In the genomic region with DNA sequence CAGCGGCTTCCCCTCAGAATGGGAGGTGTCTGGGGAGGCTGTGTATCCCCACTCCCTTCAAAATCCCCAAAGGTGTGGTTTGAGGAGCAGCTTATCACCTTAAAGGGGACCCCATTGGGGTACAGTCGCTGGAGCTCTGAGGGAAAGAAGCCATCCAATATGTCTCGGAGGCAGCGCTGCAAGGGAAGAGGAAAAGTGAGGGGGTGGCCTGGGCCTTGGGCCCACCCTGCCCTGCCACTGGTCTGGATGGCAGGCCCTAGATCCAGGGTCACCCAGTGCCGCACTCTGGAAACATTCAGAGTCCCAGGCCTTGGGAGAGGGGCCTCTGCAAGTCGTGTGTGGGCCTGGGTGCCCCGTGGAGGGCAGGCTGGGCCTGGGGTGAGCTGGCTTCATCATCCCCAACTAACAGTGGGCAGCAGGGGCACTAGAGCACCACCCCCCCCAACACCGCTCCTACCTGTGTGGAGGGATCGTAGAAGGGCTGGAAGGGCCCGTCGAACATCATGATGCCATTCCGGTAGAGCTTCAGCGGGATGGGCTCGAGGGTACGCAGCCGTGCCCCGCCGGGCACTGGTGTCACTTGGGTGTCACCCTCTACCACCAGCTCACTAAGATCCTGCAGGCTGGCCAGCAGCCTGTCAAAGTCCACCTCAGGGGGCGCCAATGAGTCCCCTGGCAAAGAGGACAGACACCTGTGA, we compare ENCODE assay signal across 9 cellular contexts. TPM values are rescaled to one million over a fixed set of nuclear protein-coding genes. Genes with fewer than 3 reads are reported as not detected.
DNase-seq lines count a peak whose midpoint lies in the region; ATAC-seq and TF ChIP-seq lines count a peak whose summit lies in the region.
"Had no signal": no experiment of that assay in that cellular context is flagged by ENCODE, and none has a peak within 500 bp of the region (broad histone marks: within the 10 kb centered on the region; RNA-seq: fewer than 3 reads in every experiment).

No MANE protein-coding gene starts in this region.

- peak; percentile 60 for DNase-seq in activated T-cell treated with anti-CD3 and anti-CD28 coated beads for 48 hours (ENCODE audit: low read depth)
- no peak for DNase-seq in activated T-cell treated with anti-CD3 and anti-CD28 coated beads, Interleukin-2, amount 50 U/mL, for 4 hours
- DNase-seq in RPMI8226, result peak; percentile 84
- DNase-seq in colonic mucosa, result peak; percentile 65
- DNase-seq in NCI-H1092 (lab: John Stamatoyannopoulos, UW), result no peak

- H3K79me2 ChIP-seq in neural cell (replicated peaks; ENCODE audit: insufficient read depth, low read length), result no peaks in the 10 kb centered on the region

- intact Hi-C loops in colonic mucosa (cut with DNase I), result loop anchor here (2.0 kb wide), 1 partner anchor 79 kb away; no protein-coding TSS in a partner anchor

- H3K4me3 Mint-ChIP-seq in activated T-cell treated with anti-CD3 and anti-CD28 coated beads, Interleukin-2, amount 50 U/mL, for 4 hours, result no peak overlapping the region

- peaks cover 24% of the 10 kb centered on the region for H3K36me3 Mint-ChIP-seq in activated T-cell treated with anti-CD3 and anti-CD28 coated beads, Interleukin-2, amount 50 U/mL, for 4 hours (ENCODE audit: insufficient read depth)
- H3K36me3 Mint-ChIP-seq: brain had no signal

- no peaks in the 10 kb centered on the region for H3F3A ChIP-seq in neural cell (ENCODE audit: insufficient read depth, low read length, poor library complexity, severe bottlenecking)

- H3K27ac ChIP-seq in colonic mucosa (peak overlapping the region; percentile 34), neural cell (ENCODE audit: low read length) (no peak overlapping the region)

- H3K36me3 ChIP-seq in colonic mucosa (peaks cover 7% of the 10 kb centered on the region), neural cell (ENCODE audit: insufficient read depth, low read length) (no peaks in the 10 kb centered on the region)

- H3K9ac ChIP-seq in colonic mucosa (ENCODE audit: low read depth in 2 of 2, low read length in 2 of 2) (no peak overlapping the region), neural cell (ENCODE audit: low read length) (no peak overlapping the region)

- H3K4me3 ChIP-seq in colonic mucosa (no peak overlapping the region), neural cell (ENCODE audit: low read length) (no peak overlapping the region)

- peaks cover 96% of the 10 kb centered on the region for H3K4me1 Mint-ChIP-seq in activated T-cell treated with anti-CD3 and anti-CD28 coated beads, Interleukin-2, amount 50 U/mL, for 4 hours (ENCODE audit: low read depth)

- no peak overlapping the region for H3K4me2 ChIP-seq in neural cell (ENCODE audit: low read length)

- peak; percentile 32 for TF ChIP-seq CTCF in colonic mucosa (IDR thresholded peaks at IDR 0.05)
- no peak for TF ChIP-seq CTCF in neural cell (IDR thresholded peaks at IDR 0.05; ENCODE audit: poor library complexity, severe bottlenecking)

- no peak for TF ChIP-seq RAD21 in neural cell (conservative IDR thresholded peaks at IDR 0.05)

- no peaks in the 10 kb centered on the region for H3K9me2 ChIP-seq in neural cell (ENCODE audit: insufficient read depth, low read length)

- TF ChIP-seq EP300 in neural cell (conservative IDR thresholded peaks at IDR 0.05; ENCODE audit: poor library complexity, severe bottlenecking), result no peak

- no peaks in the 10 kb centered on the region for H3K27me3 Mint-ChIP-seq in activated T-cell treated with anti-CD3 and anti-CD28 coated beads, Interleukin-2, amount 50 U/mL, for 4 hours (ENCODE audit: low read depth)

- H4K20me1 ChIP-seq in neural cell (ENCODE audit: insufficient read depth), result no peaks in the 10 kb centered on the region

- H3K27me3 ChIP-seq in colonic mucosa (no peaks in the 10 kb centered on the region), neural cell (ENCODE audit: insufficient read depth, low read depth, low read length) (no peaks in the 10 kb centered on the region)

- H3K4me1 ChIP-seq in colonic mucosa, result peaks cover 22% of the 10 kb centered on the region

- no peak for ATAC-seq in activated T-cell treated with anti-CD3 and anti-CD28 coated beads, Interleukin-2, amount 50 U/mL, for 4 hours
- ATAC-seq in GM21723 (IDR thresholded peaks at IDR 0.05; ENCODE audit: unreplicated experiment), result no peak
- ATAC-seq in GM18873 (IDR thresholded peaks at IDR 0.05; ENCODE audit: low FRiP score, unreplicated experiment), result no peak

- no peaks in the 10 kb centered on the region for H3K9me3 ChIP-seq in colonic mucosa
- no peaks in the 10 kb centered on the region for H3K9me3 ChIP-seq in neural cell (ENCODE audit: low read length)

- no peaks in the 10 kb centered on the region for H3K9me3 Mint-ChIP-seq in activated T-cell treated with anti-CD3 and anti-CD28 coated beads, Interleukin-2, amount 50 U/mL, for 4 hours

- H2AFZ ChIP-seq in neural cell (ENCODE audit: low read depth, low read length), result no peak overlapping the region

TF ChIP-seq in neural cell, 6 proteins besides CTCF, POLR2A, EP300 and RAD21:
- peak; percentile 2 for TF ChIP-seq SMC3 (conservative IDR thresholded peaks at IDR 0.05; ENCODE audit: poor library complexity)
- no peak for TF ChIP-seq MXI1 (conservative IDR thresholded peaks at IDR 0.05; ENCODE audit: poor library complexity, severe bottlenecking)
- no peak for TF ChIP-seq EZH2 (IDR thresholded peaks at IDR 0.05; ENCODE audit: borderline replicate concordance, insufficient read depth, low read length, poor library complexity, severe bottlenecking)
- TF ChIP-seq, protein P1, sequence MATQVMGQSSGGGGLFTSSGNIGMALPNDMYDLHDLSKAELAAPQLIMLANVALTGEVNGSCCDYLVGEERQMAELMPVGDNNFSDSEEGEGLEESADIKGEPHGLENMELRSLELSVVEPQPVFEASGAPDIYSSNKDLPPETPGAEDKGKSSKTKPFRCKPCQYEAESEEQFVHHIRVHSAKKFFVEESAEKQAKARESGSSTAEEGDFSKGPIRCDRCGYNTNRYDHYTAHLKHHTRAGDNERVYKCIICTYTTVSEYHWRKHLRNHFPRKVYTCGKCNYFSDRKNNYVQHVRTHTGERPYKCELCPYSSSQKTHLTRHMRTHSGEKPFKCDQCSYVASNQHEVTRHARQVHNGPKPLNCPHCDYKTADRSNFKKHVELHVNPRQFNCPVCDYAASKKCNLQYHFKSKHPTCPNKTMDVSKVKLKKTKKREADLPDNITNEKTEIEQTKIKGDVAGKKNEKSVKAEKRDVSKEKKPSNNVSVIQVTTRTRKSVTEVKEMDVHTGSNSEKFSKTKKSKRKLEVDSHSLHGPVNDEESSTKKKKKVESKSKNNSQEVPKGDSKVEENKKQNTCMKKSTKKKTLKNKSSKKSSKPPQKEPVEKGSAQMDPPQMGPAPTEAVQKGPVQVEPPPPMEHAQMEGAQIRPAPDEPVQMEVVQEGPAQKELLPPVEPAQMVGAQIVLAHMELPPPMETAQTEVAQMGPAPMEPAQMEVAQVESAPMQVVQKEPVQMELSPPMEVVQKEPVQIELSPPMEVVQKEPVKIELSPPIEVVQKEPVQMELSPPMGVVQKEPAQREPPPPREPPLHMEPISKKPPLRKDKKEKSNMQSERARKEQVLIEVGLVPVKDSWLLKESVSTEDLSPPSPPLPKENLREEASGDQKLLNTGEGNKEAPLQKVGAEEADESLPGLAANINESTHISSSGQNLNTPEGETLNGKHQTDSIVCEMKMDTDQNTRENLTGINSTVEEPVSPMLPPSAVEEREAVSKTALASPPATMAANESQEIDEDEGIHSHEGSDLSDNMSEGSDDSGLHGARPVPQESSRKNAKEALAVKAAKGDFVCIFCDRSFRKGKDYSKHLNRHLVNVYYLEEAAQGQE (IDR thresholded peaks at IDR 0.05; ENCODE audit: borderline replicate concordance), result no peak
- no peak for TF ChIP-seq POLR2AphosphoS5 (IDR thresholded peaks at IDR 0.05)

RNA-seq across cellular contexts. Expression of a gene that starts 5.6 kb away (rescaled TPM):
- 100 to 1,000 TPM; 324 to 352 (median 326) TPM for total RNA-seq in activated T-cell treated with anti-CD3 and anti-CD28 coated beads, Interleukin-2, amount 50 U/mL, for 4 hours
- 100 to 1,000 TPM; 361 to 478 TPM for total RNA-seq in colonic mucosa
- 7.5 and 12.8 TPM in 2 replicates for polyA plus RNA-seq in neural cell
- 7.3 and 9.1 TPM in 2 replicates for polyA minus RNA-seq in neural cell

RNA-seq across cellular contexts. Expression of a gene that starts 20.9 kb away (rescaled TPM):
- 10 to 100 TPM; 17.4 to 21.1 (median 19.9) TPM for total RNA-seq in activated T-cell treated with anti-CD3 and anti-CD28 coated beads, Interleukin-2, amount 50 U/mL, for 4 hours
- 10 to 100 TPM in 1 of 2 donors, 1 to 10 TPM in 1; 8.7 to 25.7 TPM for total RNA-seq in colonic mucosa
- polyA plus RNA-seq in neural cell, result 18.5 and 19.4 TPM in 2 replicates
- 12.0 and 13.9 TPM in 2 replicates for polyA minus RNA-seq in neural cell

RNA-seq across cellular contexts. Expression of a gene that starts 32.2 kb away (rescaled TPM):
- 10 to 100 TPM; 82.3 to 99.4 (median 93.8) TPM for total RNA-seq in activated T-cell treated with anti-CD3 and anti-CD28 coated beads, Interleukin-2, amount 50 U/mL, for 4 hours
- total RNA-seq in colonic mucosa, result 10 to 100 TPM in 1 of 2 donors, 1 to 10 TPM in 1; 9.4 to 13.1 TPM
- polyA plus RNA-seq in neural cell, result not detected in 2 replicates
- not detected in 2 replicates for polyA minus RNA-seq in neural cell

RNA-seq across cellular contexts. Expression of a gene that starts 51.5 kb away (rescaled TPM):
- total RNA-seq in activated T-cell treated with anti-CD3 and anti-CD28 coated beads, Interleukin-2, amount 50 U/mL, for 4 hours, result 10 to 100 TPM; 25.5 to 28.7 (median 25.7) TPM
- total RNA-seq in colonic mucosa, result 10 to 100 TPM; 10.7 to 18.8 TPM
- polyA plus RNA-seq in neural cell, result 20.5 and 26.2 TPM in 2 replicates
- 30.4 and 30.9 TPM in 2 replicates for polyA minus RNA-seq in neural cell

Comparison
In these comparisons a context has a peak if more than half of its experiments do, and no peak if none do; other contexts are left out.
1. DNase-seq: peak in activated T-cell treated with anti-CD3 and anti-CD28 coated beads for 48 hours (single experiment), RPMI8226 (single experiment) and colonic mucosa (single experiment); none in activated T-cell treated with anti-CD3 and anti-CD28 coated beads, Interleukin-2, amount 50 U/mL, for 4 hours (single experiment) and NCI-H1092 (single experiment).
2. RNA of a gene that starts 32.2 kb away (total RNA-seq): 82.3 to 99.4 TPM in activated T-cell treated with anti-CD3 and anti-CD28 coated beads, Interleukin-2, amount 50 U/mL, for 4 hours; 9.4 to 13.1 TPM in colonic mucosa; every median in the first group is over 4 times any median in the second.